In genomic region chr11:73787051-73787642, GRCh38 we compare ENCODE assay signal across 8 cellular contexts. TPM values are rescaled to one million over a fixed set of nuclear protein-coding genes. Genes with fewer than 3 reads are reported as not detected.
DNase-seq lines count a peak whose midpoint lies in the region; TF ChIP-seq lines count a peak whose summit lies in the region.

No MANE protein-coding gene starts in this region.

- no peaks in the 10 kb centered on the region for H3K27me3 ChIP-seq in kidney epithelial cell (ENCODE audit: control insufficient read depth, insufficient read depth, low read length)

- peak overlapping the region; percentile 56 for H3K4me3 ChIP-seq in kidney epithelial cell (ENCODE audit: low read depth, low read length)

- peak overlapping the region; percentile 99 for H3K4me3 Mint-ChIP-seq in T-helper 2 cell treated with Interferon-gamma antibody and Interleukin-4, amounts not matched to agents 5 μg/mL and 100 μg/mL, for 36 hours
- H3K4me3 Mint-ChIP-seq in activated naive CD4-positive, alpha-beta T cell treated with anti-CD3 and anti-CD28 coated beads, Interleukin-2, amount 50 U/mL, for 24 hours, result peak overlapping the region; percentile 100

- peaks cover 1% of the 10 kb centered on the region for H3K36me3 Mint-ChIP-seq in T-helper 2 cell treated with Interferon-gamma antibody and Interleukin-4, amounts not matched to agents 5 μg/mL and 100 μg/mL, for 36 hours (ENCODE audit: low read depth)
- no peaks in the 10 kb centered on the region for H3K36me3 Mint-ChIP-seq in activated naive CD4-positive, alpha-beta T cell treated with anti-CD3 and anti-CD28 coated beads, Interleukin-2, amount 50 U/mL, for 24 hours

- H3K9me3 Mint-ChIP-seq in T-helper 2 cell treated with Interferon-gamma antibody and Interleukin-4, amounts not matched to agents 5 μg/mL and 100 μg/mL, for 36 hours, result no peaks in the 10 kb centered on the region
- H3K9me3 Mint-ChIP-seq in activated naive CD4-positive, alpha-beta T cell treated with anti-CD3 and anti-CD28 coated beads, Interleukin-2, amount 50 U/mL, for 24 hours, result no peaks in the 10 kb centered on the region

- H3K36me3 ChIP-seq in kidney epithelial cell (ENCODE audit: control insufficient read depth, insufficient read depth, low read length), result no peaks in the 10 kb centered on the region

- peak overlapping the region; percentile 93 for H3K27ac ChIP-seq in temporal lobe (ENCODE audit: low read depth, low read length)

- peak overlapping the region; percentile 92 for H3K27ac Mint-ChIP-seq in T-helper 2 cell treated with Interferon-gamma antibody and Interleukin-4, amounts not matched to agents 5 μg/mL and 100 μg/mL, for 36 hours
- peak overlapping the region; percentile 100 for H3K27ac Mint-ChIP-seq in activated naive CD4-positive, alpha-beta T cell treated with anti-CD3 and anti-CD28 coated beads, Interleukin-2, amount 50 U/mL, for 24 hours

- DNase-seq in T-helper 2 cell treated with Interferon-gamma antibody and Interleukin-4, amounts not matched to agents 5 μg/mL and 100 μg/mL, for 36 hours (ENCODE audit: low spot score), result no peak
- no peak for DNase-seq in T-helper 2 cell
- DNase-seq in kidney epithelial cell (ENCODE audit: low read depth), result no peak
- no peak for DNase-seq in iPS-NIHi7 (ENCODE audit: extremely low spot score)
- DNase-seq in NCI-H2227 (lab: John Stamatoyannopoulos, UW; ENCODE audit: unreplicated experiment), result no peak
- DNase-seq in NCI-H1092 (lab: John Stamatoyannopoulos, UW), result no peak

- no peaks in the 10 kb centered on the region for H3K27me3 Mint-ChIP-seq in T-helper 2 cell treated with Interferon-gamma antibody and Interleukin-4, amounts not matched to agents 5 μg/mL and 100 μg/mL, for 36 hours (ENCODE audit: low read depth)
- H3K27me3 Mint-ChIP-seq in activated naive CD4-positive, alpha-beta T cell treated with anti-CD3 and anti-CD28 coated beads, Interleukin-2, amount 50 U/mL, for 24 hours, result no peaks in the 10 kb centered on the region

- TF ChIP-seq CTCF in kidney epithelial cell (IDR thresholded peaks at IDR 0.05; ENCODE audit: insufficient read depth, low read length, poor library complexity, severe bottlenecking), result no peak

- peaks cover 14% of the 10 kb centered on the region for H3K4me1 Mint-ChIP-seq in T-helper 2 cell treated with Interferon-gamma antibody and Interleukin-4, amounts not matched to agents 5 μg/mL and 100 μg/mL, for 36 hours (ENCODE audit: low read depth)
- H3K4me1 Mint-ChIP-seq in activated naive CD4-positive, alpha-beta T cell treated with anti-CD3 and anti-CD28 coated beads, Interleukin-2, amount 50 U/mL, for 24 hours, result peaks cover 18% of the 10 kb centered on the region

RNA-seq across cellular contexts. Expression of gene MRPL48, which starts 0.5 kb away (rescaled TPM):
- total RNA-seq in kidney epithelial cell, result 37.0 and 52.4 TPM in 2 replicates
- total RNA-seq in temporal lobe, result 13.0 TPM

RNA-seq across cellular contexts. Expression of gene RAB6A, which starts 26.3 kb away (rescaled TPM):
- total RNA-seq in kidney epithelial cell (120 and 181 TPM in 2 replicates), temporal lobe (164 TPM)
